ENCODE assay signal across 19 cellular contexts in the genomic region with DNA sequence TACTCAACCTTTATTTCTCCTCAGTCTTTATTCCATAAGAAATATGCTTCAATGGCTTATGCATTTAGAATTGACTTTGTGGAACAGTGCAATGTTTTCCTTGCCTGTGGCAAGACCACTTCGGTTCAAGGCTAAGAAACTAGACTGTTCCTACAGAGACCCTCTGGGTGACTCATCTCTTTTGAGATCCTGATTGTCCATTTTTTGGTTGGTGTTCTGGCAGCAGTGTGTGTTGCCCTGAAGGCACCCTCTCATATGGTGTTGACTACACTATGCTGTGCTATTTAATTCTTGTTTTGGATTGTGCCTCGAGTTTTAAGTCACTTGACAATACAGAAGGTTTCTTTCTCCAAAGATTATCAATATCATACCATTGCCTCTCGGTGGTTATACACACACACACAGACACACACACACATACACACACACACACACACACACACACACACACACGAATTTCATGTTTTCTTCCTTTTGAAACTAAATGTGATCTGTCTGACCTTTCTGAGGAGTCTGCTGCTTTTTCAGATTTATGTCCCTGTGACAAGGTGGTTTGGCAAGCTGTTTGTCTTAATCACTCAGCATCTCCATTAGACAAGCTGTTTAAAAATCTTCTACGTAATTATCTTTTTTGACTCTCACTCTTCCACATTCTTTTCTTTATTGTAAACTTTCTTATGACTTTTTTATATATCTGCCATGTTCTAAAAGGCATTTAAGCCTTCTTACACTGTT.
DNase-seq lines count a peak whose midpoint lies in the region; ATAC-seq, FAIRE-seq and TF ChIP-seq lines count a peak whose summit lies in the region.
"Had no signal": no experiment of that assay in that cellular context is flagged by ENCODE, and none has a peak within 500 bp of the region (broad histone marks: within the 10 kb centered on the region; RNA-seq: fewer than 3 reads in every experiment).

No MANE protein-coding gene starts in this region.

- no peaks in the 10 kb centered on the region for H3K79me2 ChIP-seq in mammary epithelial cell (ENCODE audit: insufficient read depth, low read length)

- H3K27ac ChIP-seq in A549 (peak overlapping the region in 1 of 2 experiments; percentile 29; a peak in 1 of 6 replicates), mammary epithelial cell (ENCODE audit: insufficient read depth, low read depth, low read length) (peak overlapping the region; percentile 26)
- H3K27ac ChIP-seq in CD8-positive, alpha-beta memory T cell (ENCODE audit: low read depth, low read length): no peak overlapping the region
- H3K27ac ChIP-seq: SJCRH30 had no signal

- H3K27me3 Mint-ChIP-seq in CD8-positive, alpha-beta memory T cell: no peaks in the 10 kb centered on the region
- H3K27me3 Mint-ChIP-seq: activated CD4-positive, alpha-beta T cell treated with anti-CD3 and anti-CD28 coated beads for 36 hours; brain; CD4-positive, alpha-beta T cell; stimulated activated memory B cell treated with anti-CD40 and anti-IgM and Interleukin-4, amounts not matched to agents 10 μg/mL and 1 μg/mL and 100 μg/mL, for 72 hours had no signal

- H3K4me1 Mint-ChIP-seq in CD8-positive, alpha-beta memory T cell: no peaks in the 10 kb centered on the region
- H3K4me1 Mint-ChIP-seq: activated CD4-positive, alpha-beta T cell treated with anti-CD3 and anti-CD28 coated beads for 36 hours had no signal

- H3K4me2 ChIP-seq in A549 (peak overlapping the region; percentile 33), mammary epithelial cell (ENCODE audit: insufficient read depth, low read depth, low read length) (peak overlapping the region; percentile 57)

- H3K27me3 ChIP-seq in mammary epithelial cell (ENCODE audit: insufficient read depth, low read length): no peaks in the 10 kb centered on the region
- H3K27me3 ChIP-seq in CD8-positive, alpha-beta memory T cell (ENCODE audit: insufficient read depth, low read length, poor library complexity, severe bottlenecking): no peaks in the 10 kb centered on the region
- H3K27me3 ChIP-seq: SJCRH30, tibial nerve had no signal

- in situ Hi-C loops in mammary epithelial cell (cut with MboI; ENCODE audit: low sequenced_read_pairs in 2 of 2): no loop called here

- no peak for FAIRE-seq in A549 (lab: Jason Lieb, UNC)

- H3K4me3 ChIP-seq in A549 (no peak overlapping the region), mammary epithelial cell (replicated peaks in 1 of 3; ENCODE audit: insufficient read depth in 1 of 3, low read depth in 2 of 3, low read length in 3 of 3) (no peak overlapping the region)
- H3K4me3 ChIP-seq in CD8-positive, alpha-beta memory T cell (ENCODE audit: low read length): no peak overlapping the region
- H3K4me3 ChIP-seq: SJCRH30, tibial nerve had no signal

- no peaks in the 10 kb centered on the region for H3K36me3 ChIP-seq in mammary epithelial cell (ENCODE audit: insufficient read depth, low read length)
- H3K36me3 ChIP-seq in CD8-positive, alpha-beta memory T cell (ENCODE audit: insufficient read depth, low read length): no peaks in the 10 kb centered on the region
- H3K36me3 ChIP-seq: SJCRH30, tibial nerve had no signal

- CTCF ChIA-PET in A549 (lab: Yijun Ruan, JAX): interaction anchor here (0.6 to 1.6 kb wide), 3 partner anchors 30 to 384 kb away, joined by 3 read pairs; no protein-coding TSS in a partner anchor
- CTCF ChIA-PET in mammary epithelial cell (lab: Charles Lee; ENCODE audit: low non-redundant PET): interaction anchor here (0.7 kb wide), 1 partner anchor 326 kb away, joined by 5 read pairs; no protein-coding TSS in a partner anchor
- CTCF ChIA-PET in CD8-positive, alpha-beta memory T cell (lab: Charles Lee): no interaction called here

- intact Hi-C loops in mammary epithelial cell (cut with micrococcal nuclease): no loop called here

- ATAC-seq in A549 (no peak; a peak in 1 of 6 replicates), GM21526 (IDR thresholded peaks at IDR 0.05; ENCODE audit: low FRiP score, unreplicated experiment) (no peak)
- ATAC-seq: activated CD4-positive, alpha-beta T cell treated with anti-CD3 and anti-CD28 coated beads for 36 hours; left ventricle myocardium superior; stimulated activated memory B cell treated with anti-CD40 and anti-IgM and Interleukin-4, amounts not matched to agents 10 μg/mL and 1 μg/mL and 100 μg/mL, for 72 hours had no signal

- TF ChIP-seq RAD21 in A549 (conservative IDR thresholded peaks at IDR 0.05 in 1 of 2, IDR thresholded peaks at IDR 0.05 in 1 of 2): no peak

- TF ChIP-seq EP300 in A549 (IDR thresholded peaks at IDR 0.05): no peak

- H4K20me1 ChIP-seq in mammary epithelial cell (ENCODE audit: insufficient read depth, low read length): no peaks in the 10 kb centered on the region

- H3K4me3 Mint-ChIP-seq in CD8-positive, alpha-beta memory T cell: no peak overlapping the region
- H3K4me3 Mint-ChIP-seq: activated CD4-positive, alpha-beta T cell treated with anti-CD3 and anti-CD28 coated beads for 36 hours; activated naive CD4-positive, alpha-beta T cell treated with anti-CD3 and anti-CD28 coated beads for 36 hours; brain; CD4-positive, alpha-beta T cell; stimulated activated memory B cell treated with anti-CD40 and anti-IgM and Interleukin-4, amounts not matched to agents 10 μg/mL and 1 μg/mL and 100 μg/mL, for 72 hours had no signal

- dilution Hi-C loops in mammary epithelial cell (cut with HindIII; ENCODE audit: low sequenced_read_pairs): no loop called here

- peak overlapping the region in 1 of 8 donors; percentile 17 for H3K27ac Mint-ChIP-seq in CD8-positive, alpha-beta memory T cell
- H3K27ac Mint-ChIP-seq: activated CD4-positive, alpha-beta T cell treated with anti-CD3 and anti-CD28 coated beads for 36 hours; activated naive CD4-positive, alpha-beta T cell treated with anti-CD3 and anti-CD28 coated beads for 36 hours; brain; CD4-positive, alpha-beta T cell; stimulated activated memory B cell treated with anti-CD40 and anti-IgM and Interleukin-4, amounts not matched to agents 10 μg/mL and 1 μg/mL and 100 μg/mL, for 72 hours had no signal

- TF ChIP-seq CTCF in A549 (IDR thresholded peaks at IDR 0.05): no peak
- TF ChIP-seq CTCF in mammary epithelial cell (conservative IDR thresholded peaks at IDR 0.05 in 1 of 2, IDR thresholded peaks at IDR 0.05 in 1 of 2; ENCODE audit: extremely low read depth in 1 of 2, insufficient read depth in 1 of 2, low read depth in 1 of 2, low read length in 2 of 2): no peak

- TF ChIP-seq POLR2A in A549 (IDR thresholded peaks at IDR 0.05; ENCODE audit: low read length): no peak

- no peak for DNase-seq in A549 (ENCODE audit: low read depth in 1 of 2, low spot score in 1 of 2)
- DNase-seq in HT1080 (ENCODE audit: low read depth): peak; percentile 20
- peak; percentile 35 for DNase-seq in mammary epithelial cell
- peak; percentile 41 for DNase-seq in iris pigment epithelial cell (ENCODE audit: low read depth)
- DNase-seq in mesenteric fat pad (ENCODE audit: low spot score): no peak
- no peak for DNase-seq in CD8-positive, alpha-beta memory T cell
- DNase-seq in AG08395 (ENCODE audit: low spot score): no peak
- DNase-seq: ACHN; activated CD4-positive, alpha-beta T cell treated with anti-CD3 and anti-CD28 coated beads for 36 hours; activated naive CD4-positive, alpha-beta T cell treated with anti-CD3 and anti-CD28 coated beads for 36 hours; CD4-positive, alpha-beta T cell; effector CD4-positive, alpha-beta T cell; left ventricle myocardium superior; NCI-H1694; SJCRH30 had no signal

- H3K9ac ChIP-seq in mammary epithelial cell (ENCODE audit: insufficient read depth, low read length): no peak overlapping the region

- 64% methylated on average over 5 of the region's 5 CpGs for WGBS in A549 (ENCODE audit: missing lambda C conversion rate)
- WGBS in mammary epithelial cell (ENCODE audit: low coverage, missing lambda C conversion rate): 8% methylated on average over 5 of the region's 5 CpGs

- no TSS peak for BruUV-seq in mammary epithelial cell (replicated peaks; lab: Mats Ljungman, UMichigan)

- H2AFZ ChIP-seq in mammary epithelial cell (ENCODE audit: low read depth, low read length): no peak overlapping the region

- H3K9me3 ChIP-seq in A549 (no peaks in the 10 kb centered on the region), mammary epithelial cell (replicated peaks; ENCODE audit: insufficient read depth, low read length) (no peaks in the 10 kb centered on the region)
- H3K9me3 ChIP-seq in CD8-positive, alpha-beta memory T cell (ENCODE audit: low read length): no peaks in the 10 kb centered on the region
- H3K9me3 ChIP-seq: SJCRH30, tibial nerve had no signal

- H3K4me1 ChIP-seq in A549 (peaks cover 45% of the 10 kb centered on the region), mammary epithelial cell (ENCODE audit: insufficient read depth, low read length) (peaks cover 43% of the 10 kb centered on the region)
- H3K4me1 ChIP-seq in CD8-positive, alpha-beta memory T cell (ENCODE audit: insufficient read depth, low read length): no peaks in the 10 kb centered on the region

- peaks cover 0 to 8% (median 7%) of the 10 kb centered on the region in 3 donors for H3K36me3 Mint-ChIP-seq in CD8-positive, alpha-beta memory T cell
- H3K36me3 Mint-ChIP-seq: brain had no signal

- POLR2A ChIA-PET in A549 (lab: Yijun Ruan, JAX): no interaction called here
- POLR2A ChIA-PET in CD8-positive, alpha-beta memory T cell (lab: Charles Lee): no interaction called here

- H3K9me3 Mint-ChIP-seq in CD8-positive, alpha-beta memory T cell: no peaks in the 10 kb centered on the region
- H3K9me3 Mint-ChIP-seq: activated naive CD4-positive, alpha-beta T cell treated with anti-CD3 and anti-CD28 coated beads for 36 hours; brain; CD4-positive, alpha-beta T cell; stimulated activated memory B cell treated with anti-CD40 and anti-IgM and Interleukin-4, amounts not matched to agents 10 μg/mL and 1 μg/mL and 100 μg/mL, for 72 hours had no signal

TF ChIP-seq in A549, 52 proteins besides CTCF, POLR2A, EP300 and RAD21:
- TF ChIP-seq MYC (IDR thresholded peaks at IDR 0.05; ENCODE audit: borderline replicate concordance, low read length) (no peak), SMC3 (IDR thresholded peaks at IDR 0.05) (no peak), KDM1A (IDR thresholded peaks at IDR 0.05; ENCODE audit: low read depth) (no peak), FOSL2 (IDR thresholded peaks at IDR 0.05) (no peak), FOSL2 (CRISPR knock-in tag; IDR thresholded peaks at IDR 0.05) (peak; percentile 19; the same call in 1 of the 2 replicates), HOXB5 (CRISPR knock-in tag; IDR thresholded peaks at IDR 0.05) (no peak), ESRRA (IDR thresholded peaks at IDR 0.05; ENCODE audit: borderline replicate concordance, low read length) (no peak), BHLHE40 (IDR thresholded peaks at IDR 0.05; ENCODE audit: low read depth, low read length) (no peak)
TF ChIP-seq in A549: peak in this region for 1.

Comparison
In these comparisons a context has a peak if more than half of its experiments do, and no peak if none do; other contexts are left out.
1. DNase-seq: peak in HT1080 (single experiment), mammary epithelial cell (single experiment) and iris pigment epithelial cell (single experiment); none in A549 (0 of 2), mesenteric fat pad (single experiment), CD8-positive, alpha-beta memory T cell (0 of 5) and AG08395 (single experiment).